Comparison of ENCODE assay signal across 1 cellular context in the genomic region with DNA sequence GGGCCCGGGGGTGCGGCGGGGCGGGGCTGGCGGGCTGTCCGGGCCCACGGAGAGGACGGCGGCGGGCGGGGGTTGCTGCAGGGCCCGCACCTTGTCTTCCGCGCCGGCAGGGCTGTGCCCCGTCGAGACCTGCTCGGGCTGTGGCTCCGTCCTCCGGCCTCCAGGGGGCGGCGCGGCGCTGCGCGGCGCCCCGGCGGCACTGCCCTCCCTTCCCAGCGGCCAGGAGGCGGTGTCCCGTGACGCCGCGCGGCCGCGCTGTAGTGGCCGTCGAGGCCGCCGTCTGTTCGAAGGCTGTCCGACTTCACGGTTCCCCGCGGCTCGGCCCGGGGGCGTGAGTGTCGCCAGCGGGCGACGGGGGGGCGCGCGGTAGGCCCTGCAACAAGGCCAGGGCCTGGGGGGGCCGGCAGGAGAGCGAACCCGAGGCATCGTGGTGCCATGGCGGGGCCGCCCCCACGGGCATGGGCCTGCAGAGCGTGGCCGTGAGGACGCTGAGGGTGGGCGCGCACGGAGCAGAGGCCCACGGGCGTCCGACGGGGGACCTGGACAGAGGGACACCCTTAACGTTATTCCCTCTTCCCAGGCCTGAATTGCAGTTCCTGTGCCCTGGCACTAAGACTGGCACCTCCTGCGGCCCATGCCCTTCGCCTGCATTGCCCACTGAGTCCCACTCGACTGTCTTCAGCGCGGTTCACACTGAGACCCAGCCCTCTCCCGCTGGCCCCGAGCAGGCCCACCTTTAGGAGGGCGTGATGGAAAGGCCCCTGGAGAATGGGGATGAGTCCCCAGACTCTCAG.
TF ChIP-seq lines count a peak whose summit lies in the region.

A gene with protein sequence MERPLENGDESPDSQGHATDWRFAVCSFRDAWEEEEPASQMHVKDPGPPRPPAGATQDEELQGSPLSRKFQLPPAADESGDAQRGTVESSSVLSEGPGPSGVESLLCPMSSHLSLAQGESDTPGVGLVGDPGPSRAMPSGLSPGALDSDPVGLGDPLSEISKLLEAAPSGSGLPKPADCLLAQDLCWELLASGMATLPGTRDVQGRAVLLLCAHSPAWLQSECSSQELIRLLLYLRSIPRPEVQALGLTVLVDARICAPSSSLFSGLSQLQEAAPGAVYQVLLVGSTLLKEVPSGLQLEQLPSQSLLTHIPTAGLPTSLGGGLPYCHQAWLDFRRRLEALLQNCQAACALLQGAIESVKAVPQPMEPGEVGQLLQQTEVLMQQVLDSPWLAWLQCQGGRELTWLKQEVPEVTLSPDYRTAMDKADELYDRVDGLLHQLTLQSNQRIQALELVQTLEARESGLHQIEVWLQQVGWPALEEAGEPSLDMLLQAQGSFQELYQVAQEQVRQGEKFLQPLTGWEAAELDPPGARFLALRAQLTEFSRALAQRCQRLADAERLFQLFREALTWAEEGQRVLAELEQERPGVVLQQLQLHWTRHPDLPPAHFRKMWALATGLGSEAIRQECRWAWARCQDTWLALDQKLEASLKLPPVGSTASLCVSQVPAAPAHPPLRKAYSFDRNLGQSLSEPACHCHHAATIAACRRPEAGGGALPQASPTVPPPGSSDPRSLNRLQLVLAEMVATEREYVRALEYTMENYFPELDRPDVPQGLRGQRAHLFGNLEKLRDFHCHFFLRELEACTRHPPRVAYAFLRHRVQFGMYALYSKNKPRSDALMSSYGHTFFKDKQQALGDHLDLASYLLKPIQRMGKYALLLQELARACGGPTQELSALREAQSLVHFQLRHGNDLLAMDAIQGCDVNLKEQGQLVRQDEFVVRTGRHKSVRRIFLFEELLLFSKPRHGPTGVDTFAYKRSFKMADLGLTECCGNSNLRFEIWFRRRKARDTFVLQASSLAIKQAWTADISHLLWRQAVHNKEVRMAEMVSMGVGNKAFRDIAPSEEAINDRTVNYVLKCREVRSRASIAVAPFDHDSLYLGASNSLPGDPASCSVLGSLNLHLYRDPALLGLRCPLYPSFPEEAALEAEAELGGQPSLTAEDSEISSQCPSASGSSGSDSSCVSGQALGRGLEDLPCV (plus strand): TSS at position 237 of the 794 bp plus-strand sequence. CDS start 513 bp downstream, at position 750.

TF ChIP-seq in HepG2, 621 proteins besides CTCF, POLR2A, EP300 and RAD21 (continued from another document and continues in another):
- TF ChIP-seq, protein P1, sequence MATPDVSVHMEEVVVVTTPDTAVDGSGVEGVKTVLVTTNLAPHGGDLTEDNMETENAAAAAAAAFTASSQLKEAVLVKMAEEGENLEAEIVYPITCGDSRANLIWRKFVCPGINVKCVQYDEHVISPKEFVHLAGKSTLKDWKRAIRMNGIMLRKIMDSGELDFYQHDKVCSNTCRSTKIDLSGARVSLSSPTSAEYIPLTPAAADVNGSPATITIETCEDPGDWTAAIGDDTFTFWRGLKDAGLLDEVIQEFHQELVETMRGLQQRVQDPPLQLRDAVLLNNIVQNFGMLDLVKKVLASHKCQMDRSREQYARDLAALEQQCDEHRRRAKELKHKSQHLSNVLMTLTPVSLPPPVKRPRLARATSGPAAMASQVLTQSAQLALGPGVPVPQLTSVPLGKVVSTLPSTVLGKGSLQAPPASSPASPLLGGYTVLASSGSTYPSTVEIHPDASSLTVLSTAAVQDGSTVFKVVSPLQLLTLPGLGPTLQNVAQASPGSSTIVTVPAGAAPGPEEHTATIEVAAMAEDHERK (CRISPR knock-in tag; IDR thresholded peaks at IDR 0.05; ENCODE audit: low read depth): 0 out of 2 replicates have a peak, but pooled peaks have one; percentile 33
- TF ChIP-seq MIER3 (CRISPR knock-in tag; IDR thresholded peaks at IDR 0.05; ENCODE audit: borderline replicate concordance): no peak
- no peak; the same call in 1 of the 2 replicates for TF ChIP-seq MTF1 (CRISPR knock-in tag; IDR thresholded peaks at IDR 0.05)
- TF ChIP-seq ZSCAN31 (CRISPR knock-in tag; IDR thresholded peaks at IDR 0.05; ENCODE audit: low read depth): peak; percentile 90
- peak; percentile 81; the same call in 1 of the 2 replicates for TF ChIP-seq SALL2 (CRISPR knock-in tag; IDR thresholded peaks at IDR 0.05)
- no peak for TF ChIP-seq ZNF383 (CRISPR knock-in tag; IDR thresholded peaks at IDR 0.05; ENCODE audit: borderline replicate concordance)
- no peak for TF ChIP-seq RELA (CRISPR knock-in tag; IDR thresholded peaks at IDR 0.05)
- TF ChIP-seq, protein P2, sequence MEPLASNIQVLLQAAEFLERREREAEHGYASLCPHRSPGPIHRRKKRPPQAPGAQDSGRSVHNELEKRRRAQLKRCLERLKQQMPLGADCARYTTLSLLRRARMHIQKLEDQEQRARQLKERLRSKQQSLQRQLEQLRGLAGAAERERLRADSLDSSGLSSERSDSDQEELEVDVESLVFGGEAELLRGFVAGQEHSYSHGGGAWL (CRISPR knock-in tag; IDR thresholded peaks at IDR 0.05): peak; percentile 78
- TF ChIP-seq FOXM1 (CRISPR knock-in tag; IDR thresholded peaks at IDR 0.05): no peak
- TF ChIP-seq TCF7L2 (IDR thresholded peaks at IDR 0.05; ENCODE audit: low read depth, low read length): no peak
- TF ChIP-seq ZFP62 (CRISPR knock-in tag; IDR thresholded peaks at IDR 0.05): no peak
- TF ChIP-seq, protein P3, sequence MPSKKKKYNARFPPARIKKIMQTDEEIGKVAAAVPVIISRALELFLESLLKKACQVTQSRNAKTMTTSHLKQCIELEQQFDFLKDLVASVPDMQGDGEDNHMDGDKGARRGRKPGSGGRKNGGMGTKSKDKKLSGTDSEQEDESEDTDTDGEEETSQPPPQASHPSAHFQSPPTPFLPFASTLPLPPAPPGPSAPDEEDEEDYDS (CRISPR knock-in tag; IDR thresholded peaks at IDR 0.05): no peak
- TF ChIP-seq ZNF530 (CRISPR knock-in tag; IDR thresholded peaks at IDR 0.05; ENCODE audit: low read depth): no peak
- TF ChIP-seq, protein P4, sequence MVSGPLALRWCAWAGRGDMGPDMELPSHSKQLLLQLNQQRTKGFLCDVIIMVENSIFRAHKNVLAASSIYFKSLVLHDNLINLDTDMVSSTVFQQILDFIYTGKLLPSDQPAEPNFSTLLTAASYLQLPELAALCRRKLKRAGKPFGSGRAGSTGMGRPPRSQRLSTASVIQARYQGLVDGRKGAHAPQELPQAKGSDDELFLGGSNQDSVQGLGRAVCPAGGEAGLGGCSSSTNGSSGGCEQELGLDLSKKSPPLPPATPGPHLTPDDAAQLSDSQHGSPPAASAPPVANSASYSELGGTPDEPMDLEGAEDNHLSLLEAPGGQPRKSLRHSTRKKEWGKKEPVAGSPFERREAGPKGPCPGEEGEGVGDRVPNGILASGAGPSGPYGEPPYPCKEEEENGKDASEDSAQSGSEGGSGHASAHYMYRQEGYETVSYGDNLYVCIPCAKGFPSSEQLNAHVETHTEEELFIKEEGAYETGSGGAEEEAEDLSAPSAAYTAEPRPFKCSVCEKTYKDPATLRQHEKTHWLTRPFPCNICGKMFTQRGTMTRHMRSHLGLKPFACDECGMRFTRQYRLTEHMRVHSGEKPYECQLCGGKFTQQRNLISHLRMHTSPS (CRISPR knock-in tag; IDR thresholded peaks at IDR 0.05; ENCODE audit: low read depth): peak; percentile 63
- TF ChIP-seq ZBTB8A (CRISPR knock-in tag; IDR thresholded peaks at IDR 0.05; ENCODE audit: borderline replicate concordance, low read depth): no peak
- TF ChIP-seq ZNF451 (CRISPR knock-in tag; IDR thresholded peaks at IDR 0.05): peak; percentile 94
- peak; percentile 61; the same call in 1 of the 2 replicates for TF ChIP-seq ZNF121 (CRISPR knock-in tag; IDR thresholded peaks at IDR 0.05)
- TF ChIP-seq RARA (CRISPR knock-in tag; IDR thresholded peaks at IDR 0.05): no peak; the same call in 1 of the 2 replicates
- TF ChIP-seq, protein P5, sequence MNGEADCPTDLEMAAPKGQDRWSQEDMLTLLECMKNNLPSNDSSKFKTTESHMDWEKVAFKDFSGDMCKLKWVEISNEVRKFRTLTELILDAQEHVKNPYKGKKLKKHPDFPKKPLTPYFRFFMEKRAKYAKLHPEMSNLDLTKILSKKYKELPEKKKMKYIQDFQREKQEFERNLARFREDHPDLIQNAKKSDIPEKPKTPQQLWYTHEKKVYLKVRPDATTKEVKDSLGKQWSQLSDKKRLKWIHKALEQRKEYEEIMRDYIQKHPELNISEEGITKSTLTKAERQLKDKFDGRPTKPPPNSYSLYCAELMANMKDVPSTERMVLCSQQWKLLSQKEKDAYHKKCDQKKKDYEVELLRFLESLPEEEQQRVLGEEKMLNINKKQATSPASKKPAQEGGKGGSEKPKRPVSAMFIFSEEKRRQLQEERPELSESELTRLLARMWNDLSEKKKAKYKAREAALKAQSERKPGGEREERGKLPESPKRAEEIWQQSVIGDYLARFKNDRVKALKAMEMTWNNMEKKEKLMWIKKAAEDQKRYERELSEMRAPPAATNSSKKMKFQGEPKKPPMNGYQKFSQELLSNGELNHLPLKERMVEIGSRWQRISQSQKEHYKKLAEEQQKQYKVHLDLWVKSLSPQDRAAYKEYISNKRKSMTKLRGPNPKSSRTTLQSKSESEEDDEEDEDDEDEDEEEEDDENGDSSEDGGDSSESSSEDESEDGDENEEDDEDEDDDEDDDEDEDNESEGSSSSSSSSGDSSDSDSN (CRISPR knock-in tag; IDR thresholded peaks at IDR 0.05): no peak; the same call in 1 of the 2 replicates
- no peak for TF ChIP-seq ZNF224 (CRISPR knock-in tag; IDR thresholded peaks at IDR 0.05)
- TF ChIP-seq, protein P6, sequence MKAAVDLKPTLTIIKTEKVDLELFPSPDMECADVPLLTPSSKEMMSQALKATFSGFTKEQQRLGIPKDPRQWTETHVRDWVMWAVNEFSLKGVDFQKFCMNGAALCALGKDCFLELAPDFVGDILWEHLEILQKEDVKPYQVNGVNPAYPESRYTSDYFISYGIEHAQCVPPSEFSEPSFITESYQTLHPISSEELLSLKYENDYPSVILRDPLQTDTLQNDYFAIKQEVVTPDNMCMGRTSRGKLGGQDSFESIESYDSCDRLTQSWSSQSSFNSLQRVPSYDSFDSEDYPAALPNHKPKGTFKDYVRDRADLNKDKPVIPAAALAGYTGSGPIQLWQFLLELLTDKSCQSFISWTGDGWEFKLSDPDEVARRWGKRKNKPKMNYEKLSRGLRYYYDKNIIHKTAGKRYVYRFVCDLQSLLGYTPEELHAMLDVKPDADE (CRISPR knock-in tag; IDR thresholded peaks at IDR 0.05): no peak; the same call in 1 of the 2 replicates
- TF ChIP-seq ZNF549 (CRISPR knock-in tag; IDR thresholded peaks at IDR 0.05): no peak
- TF ChIP-seq ZNF674 (CRISPR knock-in tag; IDR thresholded peaks at IDR 0.05; ENCODE audit: low read depth): peak; percentile 61; the same call in 1 of the 2 replicates
- no peak for TF ChIP-seq HOXD1 (CRISPR knock-in tag; IDR thresholded peaks at IDR 0.05)
- TF ChIP-seq, protein P7, sequence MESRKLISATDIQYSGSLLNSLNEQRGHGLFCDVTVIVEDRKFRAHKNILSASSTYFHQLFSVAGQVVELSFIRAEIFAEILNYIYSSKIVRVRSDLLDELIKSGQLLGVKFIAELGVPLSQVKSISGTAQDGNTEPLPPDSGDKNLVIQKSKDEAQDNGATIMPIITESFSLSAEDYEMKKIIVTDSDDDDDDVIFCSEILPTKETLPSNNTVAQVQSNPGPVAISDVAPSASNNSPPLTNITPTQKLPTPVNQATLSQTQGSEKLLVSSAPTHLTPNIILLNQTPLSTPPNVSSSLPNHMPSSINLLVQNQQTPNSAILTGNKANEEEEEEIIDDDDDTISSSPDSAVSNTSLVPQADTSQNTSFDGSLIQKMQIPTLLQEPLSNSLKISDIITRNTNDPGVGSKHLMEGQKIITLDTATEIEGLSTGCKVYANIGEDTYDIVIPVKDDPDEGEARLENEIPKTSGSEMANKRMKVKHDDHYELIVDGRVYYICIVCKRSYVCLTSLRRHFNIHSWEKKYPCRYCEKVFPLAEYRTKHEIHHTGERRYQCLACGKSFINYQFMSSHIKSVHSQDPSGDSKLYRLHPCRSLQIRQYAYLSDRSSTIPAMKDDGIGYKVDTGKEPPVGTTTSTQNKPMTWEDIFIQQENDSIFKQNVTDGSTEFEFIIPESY (CRISPR knock-in tag; IDR thresholded peaks at IDR 0.05): no peak; the same call in 1 of the 2 replicates
- 0 out of 2 replicates have a peak, but pooled peaks have one; percentile 1 for TF ChIP-seq KLF6 (CRISPR knock-in tag; IDR thresholded peaks at IDR 0.05)
- 0 out of 2 replicates have a peak, but pooled peaks have one; percentile 19 for TF ChIP-seq STAT5B (CRISPR knock-in tag; IDR thresholded peaks at IDR 0.05)
- TF ChIP-seq, protein P8, sequence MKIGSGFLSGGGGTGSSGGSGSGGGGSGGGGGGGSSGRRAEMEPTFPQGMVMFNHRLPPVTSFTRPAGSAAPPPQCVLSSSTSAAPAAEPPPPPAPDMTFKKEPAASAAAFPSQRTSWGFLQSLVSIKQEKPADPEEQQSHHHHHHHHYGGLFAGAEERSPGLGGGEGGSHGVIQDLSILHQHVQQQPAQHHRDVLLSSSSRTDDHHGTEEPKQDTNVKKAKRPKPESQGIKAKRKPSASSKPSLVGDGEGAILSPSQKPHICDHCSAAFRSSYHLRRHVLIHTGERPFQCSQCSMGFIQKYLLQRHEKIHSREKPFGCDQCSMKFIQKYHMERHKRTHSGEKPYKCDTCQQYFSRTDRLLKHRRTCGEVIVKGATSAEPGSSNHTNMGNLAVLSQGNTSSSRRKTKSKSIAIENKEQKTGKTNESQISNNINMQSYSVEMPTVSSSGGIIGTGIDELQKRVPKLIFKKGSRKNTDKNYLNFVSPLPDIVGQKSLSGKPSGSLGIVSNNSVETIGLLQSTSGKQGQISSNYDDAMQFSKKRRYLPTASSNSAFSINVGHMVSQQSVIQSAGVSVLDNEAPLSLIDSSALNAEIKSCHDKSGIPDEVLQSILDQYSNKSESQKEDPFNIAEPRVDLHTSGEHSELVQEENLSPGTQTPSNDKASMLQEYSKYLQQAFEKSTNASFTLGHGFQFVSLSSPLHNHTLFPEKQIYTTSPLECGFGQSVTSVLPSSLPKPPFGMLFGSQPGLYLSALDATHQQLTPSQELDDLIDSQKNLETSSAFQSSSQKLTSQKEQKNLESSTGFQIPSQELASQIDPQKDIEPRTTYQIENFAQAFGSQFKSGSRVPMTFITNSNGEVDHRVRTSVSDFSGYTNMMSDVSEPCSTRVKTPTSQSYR (CRISPR knock-in tag; IDR thresholded peaks at IDR 0.05; ENCODE audit: borderline replicate concordance): 0 out of 2 replicates have a peak, but pooled peaks have one; percentile 11
